Comparison of ENCODE assay signal across 11 cellular contexts in the genomic region with DNA sequence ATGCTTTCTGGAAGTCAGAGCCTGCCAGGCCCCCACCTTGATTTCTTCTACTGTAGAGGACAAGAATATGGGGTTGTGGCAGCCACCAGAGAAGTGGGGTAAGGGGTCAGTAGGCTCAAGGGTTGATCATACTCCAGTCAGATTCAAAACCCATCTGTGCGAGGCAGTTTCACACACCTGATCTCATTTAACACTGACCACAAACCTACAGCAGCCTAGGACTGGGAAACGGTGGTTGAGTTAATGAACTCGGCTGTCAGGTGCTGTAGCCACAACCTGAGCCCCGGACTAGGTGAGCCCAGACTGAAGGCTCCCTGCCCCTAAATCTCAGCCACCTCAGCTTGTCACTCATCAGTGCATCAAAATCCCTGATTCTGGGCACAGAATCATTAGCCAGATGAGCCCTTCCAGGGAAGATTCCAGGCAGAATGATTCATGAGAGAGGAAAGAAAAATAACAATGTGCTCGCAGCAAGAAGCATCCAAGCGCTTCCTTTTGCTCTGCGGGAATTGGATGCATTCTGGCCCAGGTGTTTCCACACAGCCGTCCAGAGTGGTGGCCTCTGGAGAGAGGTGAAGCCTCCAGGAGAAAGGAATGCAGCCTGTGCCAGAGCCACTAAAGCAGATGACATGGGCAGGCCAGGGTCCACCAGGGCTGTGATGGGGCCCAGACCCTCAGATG.
DNase-seq lines count a peak whose midpoint lies in the region; ATAC-seq lines count a peak whose summit lies in the region.
"Had no signal": no experiment of that assay in that cellular context is flagged by ENCODE, and none has a peak within 500 bp of the region (broad histone marks: within the 10 kb centered on the region; RNA-seq: fewer than 3 reads in every experiment).

No MANE protein-coding gene starts in this region.

- POLR2A ChIA-PET in CD4-positive, alpha-beta memory T cell (lab: Charles Lee; ENCODE audit: partially characterized antibody): no interaction called here

- H3K27me3 ChIP-seq in CD4-positive, alpha-beta memory T cell (ENCODE audit: insufficient read depth, low read length): no peaks in the 10 kb centered on the region
- H3K27me3 ChIP-seq in aorta (ENCODE audit: control insufficient read depth in 1 of 2, insufficient read depth in 2 of 2, low read length in 1 of 2): no peaks in the 10 kb centered on the region

- H3K9me3 ChIP-seq in CD4-positive, alpha-beta memory T cell (ENCODE audit: control insufficient read depth in 1 of 2, low read length in 2 of 2): no peaks in the 10 kb centered on the region
- peaks cover 1% of the 10 kb centered on the region for H3K9me3 ChIP-seq in aorta (ENCODE audit: control insufficient read depth, low read length)
- H3K9me3 ChIP-seq: A549 had no signal

- peak; percentile 90 for ATAC-seq in GM19395 (IDR thresholded peaks at IDR 0.05; ENCODE audit: unreplicated experiment)
- peak; percentile 70 for ATAC-seq in HG03025 (IDR thresholded peaks at IDR 0.05; ENCODE audit: low FRiP score, unreplicated experiment)
- ATAC-seq in aorta (ENCODE audit: low FRiP score): no peak
- ATAC-seq: A549 had no signal

- H3K4me3 ChIP-seq in CD4-positive, alpha-beta memory T cell (ENCODE audit: low read length in 2 of 2): no peak overlapping the region
- no peak overlapping the region for H3K4me3 ChIP-seq in aorta (ENCODE audit: low read length in 2 of 2)
- H3K4me3 ChIP-seq: A549 had no signal

- no peaks in the 10 kb centered on the region for H3K36me3 ChIP-seq in CD4-positive, alpha-beta memory T cell (ENCODE audit: insufficient read depth, low read length)
- H3K36me3 ChIP-seq in aorta (ENCODE audit: control insufficient read depth in 1 of 2, insufficient read depth in 2 of 2, low read length in 1 of 2): no peaks in the 10 kb centered on the region

- H3K36me3 Mint-ChIP-seq in CD4-positive, alpha-beta memory T cell: peaks cover 4 to 17% of the 10 kb centered on the region in 2 donors

- CTCF ChIA-PET in CD4-positive, alpha-beta memory T cell (lab: Charles Lee; ENCODE audit: partially characterized antibody): no interaction called here

- H3K27ac ChIP-seq in CD4-positive, alpha-beta memory T cell (ENCODE audit: low read depth, low read length): no peak overlapping the region
- no peak overlapping the region for H3K27ac ChIP-seq in aorta (ENCODE audit: low read depth in 1 of 2, low read length in 2 of 2)
- H3K27ac ChIP-seq: A549 had no signal

- H3K4me3 Mint-ChIP-seq in CD4-positive, alpha-beta memory T cell: no peak overlapping the region

- DNase-seq in A172 (ENCODE audit: low spot score) (peak; percentile 47), astrocyte of the hippocampus (ENCODE audit: low read depth, low spot score) (peak; percentile 55), NCI-H524 (lab: John Stamatoyannopoulos, UW) (no peak), aorta (no peak)
- no peak for DNase-seq in CD4-positive, alpha-beta memory T cell
- no peak for DNase-seq in activated CD4-positive, alpha-beta T cell treated with anti-CD3 and anti-CD28 coated beads for 48 hours
- DNase-seq: activated gamma-delta T cell treated with Interleukin-2 at 50 U/mL for 16 hours, T-helper 9 cell had no signal

- intact Hi-C loops in CD4-positive, alpha-beta memory T cell (cut with micrococcal nuclease): no loop called here
- intact Hi-C loops in aorta (cut with DNase I): no loop called here

- H3K27ac Mint-ChIP-seq in CD4-positive, alpha-beta memory T cell: no peak overlapping the region

- peaks cover 0 to 2% (median under 1%) of the 10 kb centered on the region in 4 donors for H3K4me1 Mint-ChIP-seq in CD4-positive, alpha-beta memory T cell

- H3K27me3 Mint-ChIP-seq in CD4-positive, alpha-beta memory T cell: peaks cover 0 to 4% of the 10 kb centered on the region in 2 donors

- H3K4me1 ChIP-seq in CD4-positive, alpha-beta memory T cell (ENCODE audit: insufficient read depth, low read length): no peaks in the 10 kb centered on the region
- H3K4me1 ChIP-seq in aorta (ENCODE audit: control insufficient read depth in 1 of 2, insufficient read depth in 2 of 2, low read length in 2 of 2): no peaks in the 10 kb centered on the region

- 76 to 88% methylated on average over 8 of the region's 8 CpGs for WGBS in aorta, 2 donors

- H3K9me3 Mint-ChIP-seq in CD4-positive, alpha-beta memory T cell: peaks cover 0 to 33% (median 20%) of the 10 kb centered on the region in 8 donors

Comparison
In these comparisons a context has a peak if more than half of its experiments do, and no peak if none do; other contexts are left out.
1. DNase-seq: peak in A172 (single experiment) and astrocyte of the hippocampus (single experiment); none in CD4-positive, alpha-beta memory T cell (0 of 5), NCI-H524 (0 of 2), aorta (0 of 2) and activated CD4-positive, alpha-beta T cell treated with anti-CD3 and anti-CD28 coated beads for 48 hours (single experiment).